Comparison of ENCODE assay signal across 7 cellular contexts in the genomic region with DNA sequence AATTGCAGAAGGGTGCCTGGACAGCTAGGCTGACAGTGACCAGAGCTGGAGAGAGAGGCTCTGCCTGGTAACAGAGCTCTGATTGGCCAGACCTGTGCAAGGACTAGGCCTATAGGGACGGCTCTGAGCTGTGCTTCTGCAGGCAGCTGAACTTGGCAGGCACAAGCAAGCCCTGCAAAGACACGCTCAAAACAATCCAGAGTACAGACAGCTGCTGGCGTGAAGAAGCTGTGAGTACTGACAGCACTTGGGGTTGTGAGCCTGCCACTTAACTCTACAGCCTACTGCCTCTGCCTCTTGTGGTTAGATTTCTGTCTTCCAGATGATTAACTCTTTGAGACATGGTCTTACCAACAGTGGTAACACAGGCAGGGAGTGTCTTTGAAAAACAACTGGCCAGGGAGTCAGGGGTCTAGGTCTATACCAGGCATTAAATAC.
DNase-seq lines count a peak whose midpoint lies in the region; ATAC-seq and TF ChIP-seq lines count a peak whose summit lies in the region.

No MANE protein-coding gene starts in this region.

- in situ Hi-C loops in T47D (cut with HindIII; ENCODE audit: low pct_unique_long_range_greater_than_20kb, low sequenced_read_pairs) = no loop called here

- ATAC-seq in GM21737 (IDR thresholded peaks at IDR 0.05; ENCODE audit: unreplicated experiment) = peak; percentile 87

- H4K20me1 ChIP-seq in OCI-LY3 (ENCODE audit: insufficient read depth, low read length) = no peaks in the 10 kb centered on the region

- no peak overlapping the region for H2AFZ ChIP-seq in OCI-LY3 (ENCODE audit: low read depth, low read length)

- H3K9me3 ChIP-seq in OCI-LY3 (ENCODE audit: insufficient read depth, low read length) = no peaks in the 10 kb centered on the region

- no peak overlapping the region for H3K9ac ChIP-seq in OCI-LY3 (ENCODE audit: low read length)

- H3K36me3 ChIP-seq in OCI-LY3 (replicated peaks; ENCODE audit: low read depth, low read length) = no peaks in the 10 kb centered on the region

- DNase-seq in GM10266 (ENCODE audit: extremely low spot score) = peak; percentile 81
- peak; percentile 61 for DNase-seq in HuH-7.5 (ENCODE audit: low spot score)
- peak; percentile 74 to 91 for DNase-seq in T47D (ENCODE audit: low read depth in 1 of 2, low spot score in 1 of 2)
- peak; percentile 96 for DNase-seq in iPS-NIHi11 (ENCODE audit: low spot score)
- peak; percentile 99 for DNase-seq in skeletal muscle cell (ENCODE audit: low read depth)

- TF ChIP-seq CTCF in GM10266 (IDR thresholded peaks at IDR 0.05; ENCODE audit: control insufficient read depth, insufficient read depth, low read depth, missing control alignments) (no peak), OCI-LY3 (IDR thresholded peaks at IDR 0.05; ENCODE audit: low read depth, low read length) (no peak)

- peaks cover 4% of the 10 kb centered on the region; the same call in 1 of the 2 replicates for H3K27me3 ChIP-seq in OCI-LY3 (ENCODE audit: low read depth, low read length)

- H3K27ac ChIP-seq in OCI-LY3 (ENCODE audit: low read length) = no peak overlapping the region

- 0 out of 2 replicates have a peak overlapping the region, but pooled peaks have one; percentile 8 for H3K4me2 ChIP-seq in OCI-LY3 (ENCODE audit: low read length)

- peaks cover 8% of the 10 kb centered on the region for H3K4me1 ChIP-seq in OCI-LY3 (ENCODE audit: low read length)

- H3K4me3 ChIP-seq in OCI-LY3 (ENCODE audit: low read length) (no peak overlapping the region), skeletal muscle cell (ENCODE audit: low read depth, low read length) (no peak overlapping the region)

- no peaks in the 10 kb centered on the region for H3K79me2 ChIP-seq in OCI-LY3 (ENCODE audit: low read length)
